14 cellular contexts compared by ENCODE assay signal in the genomic region with DNA sequence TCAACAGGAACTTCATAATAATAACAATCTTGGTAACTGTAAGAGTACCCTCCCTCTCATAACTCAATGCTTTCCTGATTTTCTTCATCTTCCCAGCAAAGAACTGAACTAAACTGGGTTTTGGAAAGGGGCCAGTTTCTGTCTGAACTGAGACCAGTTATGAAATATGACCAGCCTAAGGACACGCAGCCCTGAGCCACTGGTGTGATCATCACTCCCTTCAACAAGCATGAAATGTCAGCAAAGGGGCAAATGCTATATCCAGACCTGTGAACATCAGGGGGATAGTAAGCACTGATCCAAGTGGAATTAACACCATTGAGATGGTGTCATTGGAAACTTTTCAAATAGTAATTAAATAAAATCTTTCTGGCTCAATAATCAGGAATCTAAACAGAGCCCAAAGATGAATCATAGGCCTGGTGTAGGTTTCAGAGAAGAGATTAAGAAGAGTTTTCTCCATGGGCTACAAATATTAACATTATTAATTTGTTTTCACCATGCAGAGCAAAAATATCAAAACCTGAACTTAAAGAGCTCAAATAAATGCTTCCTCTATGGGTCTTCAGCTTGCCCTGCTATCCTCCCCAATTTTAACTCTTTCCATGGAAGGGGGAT.
DNase-seq lines count a peak whose midpoint lies in the region; ATAC-seq and TF ChIP-seq lines count a peak whose summit lies in the region.
"Had no signal": no experiment of that assay in that cellular context is flagged by ENCODE, and none has a peak within 500 bp of the region (broad histone marks: within the 10 kb centered on the region; RNA-seq: fewer than 3 reads in every experiment).

No MANE protein-coding gene starts in this region.

- peaks cover 9% of the 10 kb centered on the region for H3K36me3 Mint-ChIP-seq in nephron (ENCODE audit: low read depth)
- H3K36me3 Mint-ChIP-seq: naive B cell had no signal

- TF ChIP-seq RAD21 in SK-N-SH (IDR thresholded peaks at IDR 0.05; ENCODE audit: low read length) = no peak

- H3K4me1 Mint-ChIP-seq in nephron = peaks cover 52% of the 10 kb centered on the region
- H3K4me1 Mint-ChIP-seq: naive B cell had no signal

- TF ChIP-seq CTCF in AG09319 (IDR thresholded peaks at IDR 0.05; ENCODE audit: low read depth, low read length) (no peak), SK-N-SH (IDR thresholded peaks at IDR 0.05) (no peak), nephron (IDR thresholded peaks at IDR 0.05; ENCODE audit: unreplicated experiment in 3 of 3) (no peak), mucosa of descending colon (IDR thresholded peaks at IDR 0.05) (no peak), A673 (conservative IDR thresholded peaks at IDR 0.05; ENCODE audit: low read depth, low read length) (no peak)

- WGBS in SK-N-SH (ENCODE audit: low lambda C conversion rate) = 75% methylated on average over 1 of the region's 1 CpG

- CTCF ChIA-PET in SK-N-SH (lab: Yijun Ruan, JAX) = interaction anchor here (1.1 to 1.4 kb wide), 4 partner anchors 9 to 150 kb away, joined by 3 to 4 read pairs (median 3); no protein-coding TSS in a partner anchor
- CTCF ChIA-PET in A673 (lab: Charles Lee) = no interaction called here

- H3K27ac ChIP-seq in SK-N-SH (ENCODE audit: low read depth in 2 of 2, low read length in 1 of 2) = peak overlapping the region; percentile 16 to 28; a peak in 1 of 4 replicates
- no peak overlapping the region for H3K27ac ChIP-seq in A673 (ENCODE audit: low read depth, low read length, poor library complexity, severe bottlenecking)

- H3K36me3 ChIP-seq in SK-N-SH (replicated peaks in 1 of 2; ENCODE audit: control insufficient read depth in 1 of 2, insufficient read depth in 2 of 2, low read length in 1 of 2) = peaks cover 15 to 25% of the 10 kb centered on the region in 2 experiments
- no peaks in the 10 kb centered on the region for H3K36me3 ChIP-seq in mucosa of descending colon (ENCODE audit: low read depth)
- H3K36me3 ChIP-seq in A673 (ENCODE audit: insufficient read depth, low read length, poor library complexity, severe bottlenecking) = no peaks in the 10 kb centered on the region
- H3K36me3 ChIP-seq: spleen had no signal

- H3K4me2 ChIP-seq in SK-N-SH = peak overlapping the region; percentile 1; the same call in 1 of the 2 replicates

- H3K27me3 ChIP-seq in SK-N-SH (ENCODE audit: insufficient read depth) (no peaks in the 10 kb centered on the region), A673 (replicated peaks; ENCODE audit: insufficient read depth, low read depth, low read length, poor library complexity) (no peaks in the 10 kb centered on the region)
- H3K27me3 ChIP-seq: spleen had no signal

- H3K79me2 ChIP-seq in SK-N-SH (ENCODE audit: insufficient read depth) = peaks cover 86% of the 10 kb centered on the region

- H4K20me1 ChIP-seq in SK-N-SH (ENCODE audit: insufficient read depth) = peaks cover 55% of the 10 kb centered on the region

- POLR2A ChIA-PET in SK-N-SH (lab: Yijun Ruan, JAX) = no interaction called here
- POLR2A ChIA-PET in A673 (lab: Charles Lee; ENCODE audit: low non-redundant PET) = no interaction called here

- no peak overlapping the region for H2AFZ ChIP-seq in SK-N-SH (ENCODE audit: low read depth)

- H3K9me2 ChIP-seq in SK-N-SH = no peaks in the 10 kb centered on the region

- peak; percentile 29 for DNase-seq in AG09319 (ENCODE audit: extremely low read depth, low read depth)
- DNase-seq in SK-N-SH = no peak
- peak; percentile 59 for DNase-seq in fibroblast of gingiva (ENCODE audit: low read depth)
- no peak for DNase-seq in mucosa of descending colon
- no peak for DNase-seq in A673 (ENCODE audit: low spot score)
- no peak for DNase-seq in activated effector memory CD4-positive, alpha-beta T cell treated with Interleukin-2 at 50 U/mL for 16 hours
- DNase-seq: activated CD4-positive, alpha-beta T cell treated with anti-CD3 and anti-CD28 coated beads for 1 hour; activated T-cell treated with anti-CD3 and anti-CD28 coated beads, Interleukin-2, amount 50 U/mL, for 48 hours; DMS53; naive B cell; NCI-H1048; spleen had no signal

- intact Hi-C loops in mucosa of descending colon (cut with DNase I, micrococcal nuclease) = no loop called here
- intact Hi-C loops in A673 (cut with micrococcal nuclease; ENCODE audit: unreplicated experiment) = no loop called here

- H3K27ac Mint-ChIP-seq in nephron = peak overlapping the region in 2 of 3 experiments; percentile 21 to 66
- H3K27ac Mint-ChIP-seq: naive B cell had no signal

- no peaks in the 10 kb centered on the region for H3K27me3 Mint-ChIP-seq in nephron (ENCODE audit: low read depth)

- H3K9ac ChIP-seq in SK-N-SH = no peak overlapping the region

- peaks cover 8% of the 10 kb centered on the region for H3F3A ChIP-seq in SK-N-SH (replicated peaks; ENCODE audit: insufficient read depth)

- no peak for TF ChIP-seq EP300 in SK-N-SH (IDR thresholded peaks at IDR 0.05; ENCODE audit: borderline replicate concordance in 1 of 2, low read depth in 1 of 2, low read length in 1 of 2)

- no peak for ATAC-seq in GM18873 (IDR thresholded peaks at IDR 0.05; ENCODE audit: low FRiP score, unreplicated experiment)
- no peak for ATAC-seq in mucosa of descending colon

- no peaks in the 10 kb centered on the region for H3K9me3 ChIP-seq in SK-N-SH
- H3K9me3 ChIP-seq in mucosa of descending colon = no peaks in the 10 kb centered on the region
- H3K9me3 ChIP-seq in A673 (ENCODE audit: low read depth, low read length, poor library complexity, severe bottlenecking) = no peaks in the 10 kb centered on the region
- H3K9me3 ChIP-seq: spleen had no signal

- no peak overlapping the region for H3K4me3 ChIP-seq in SK-N-SH (ENCODE audit: low read depth in 2 of 2, low read length in 1 of 2)
- no peak overlapping the region for H3K4me3 ChIP-seq in mucosa of descending colon
- no peak overlapping the region for H3K4me3 ChIP-seq in A673 (ENCODE audit: low read depth, low read length, poor library complexity, severe bottlenecking)
- H3K4me3 ChIP-seq: spleen had no signal

- no peaks in the 10 kb centered on the region for H3K9me3 Mint-ChIP-seq in nephron

- BruUV-seq in A673 (replicated peaks; lab: Mats Ljungman, UMichigan) = no TSS peak

- H3K4me3 Mint-ChIP-seq in nephron = peak overlapping the region in 1 of 3 experiments; percentile 21
- H3K4me3 Mint-ChIP-seq: naive B cell had no signal

- H3K4me1 ChIP-seq in SK-N-SH (ENCODE audit: control insufficient read depth in 1 of 2, insufficient read depth in 2 of 2, low read depth in 1 of 2, low read length in 1 of 2) = peaks cover 14 to 28% of the 10 kb centered on the region in 2 experiments; a peak in 3 of 4 replicates
- H3K4me1 ChIP-seq in mucosa of descending colon (ENCODE audit: low read depth) = no peaks in the 10 kb centered on the region
- no peaks in the 10 kb centered on the region for H3K4me1 ChIP-seq in A673 (ENCODE audit: insufficient read depth, low read length, poor library complexity, severe bottlenecking)

TF ChIP-seq in SK-N-SH, 30 proteins besides CTCF, POLR2A, EP300 and RAD21:
- TF ChIP-seq, protein P1, sequence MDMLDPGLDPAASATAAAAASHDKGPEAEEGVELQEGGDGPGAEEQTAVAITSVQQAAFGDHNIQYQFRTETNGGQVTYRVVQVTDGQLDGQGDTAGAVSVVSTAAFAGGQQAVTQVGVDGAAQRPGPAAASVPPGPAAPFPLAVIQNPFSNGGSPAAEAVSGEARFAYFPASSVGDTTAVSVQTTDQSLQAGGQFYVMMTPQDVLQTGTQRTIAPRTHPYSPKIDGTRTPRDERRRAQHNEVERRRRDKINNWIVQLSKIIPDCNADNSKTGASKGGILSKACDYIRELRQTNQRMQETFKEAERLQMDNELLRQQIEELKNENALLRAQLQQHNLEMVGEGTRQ (IDR thresholded peaks at IDR 0.05; ENCODE audit: borderline replicate concordance, low read depth, low read length) = no peak
- TF ChIP-seq, protein P2, sequence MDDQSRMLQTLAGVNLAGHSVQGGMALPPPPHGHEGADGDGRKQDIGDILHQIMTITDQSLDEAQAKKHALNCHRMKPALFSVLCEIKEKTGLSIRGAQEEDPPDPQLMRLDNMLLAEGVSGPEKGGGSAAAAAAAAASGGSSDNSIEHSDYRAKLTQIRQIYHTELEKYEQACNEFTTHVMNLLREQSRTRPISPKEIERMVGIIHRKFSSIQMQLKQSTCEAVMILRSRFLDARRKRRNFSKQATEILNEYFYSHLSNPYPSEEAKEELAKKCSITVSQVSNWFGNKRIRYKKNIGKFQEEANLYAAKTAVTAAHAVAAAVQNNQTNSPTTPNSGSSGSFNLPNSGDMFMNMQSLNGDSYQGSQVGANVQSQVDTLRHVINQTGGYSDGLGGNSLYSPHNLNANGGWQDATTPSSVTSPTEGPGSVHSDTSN (IDR thresholded peaks at IDR 0.05) = 0 out of 2 replicates have a peak, but pooled peaks have one; percentile 17

Comparison
In these comparisons a context has a peak if more than half of its experiments do, and no peak if none do; other contexts are left out.
1. DNase-seq: peak in AG09319 (single experiment) and fibroblast of gingiva (single experiment); none in SK-N-SH (single experiment), mucosa of descending colon (0 of 3), A673 (single experiment) and activated effector memory CD4-positive, alpha-beta T cell treated with Interleukin-2 at 50 U/mL for 16 hours (single experiment).